ENCODE assay signal across 2 cellular contexts in the genomic region with DNA sequence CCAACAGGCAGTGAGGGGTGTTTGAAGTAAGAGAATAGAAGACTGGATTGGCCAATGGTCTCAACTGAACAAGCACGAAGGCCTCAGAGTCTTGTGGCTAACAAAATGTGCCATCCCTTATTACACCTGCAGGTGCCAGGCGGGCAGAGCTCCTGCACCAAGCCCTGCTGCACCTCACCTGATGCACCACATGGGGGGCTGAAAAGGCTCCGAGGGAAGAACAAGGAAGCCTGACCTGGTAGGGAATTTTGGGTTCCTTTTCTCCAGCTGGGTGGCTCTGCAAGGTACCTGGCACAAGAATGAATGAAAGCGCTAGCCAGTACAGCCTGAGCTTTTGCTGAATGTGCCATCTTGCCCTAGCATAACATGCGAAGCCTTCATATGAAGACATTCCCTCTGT.
TF ChIP-seq lines count a peak whose summit lies in the region.

No MANE protein-coding gene starts in this region.

TF ChIP-seq in A549, 52 proteins besides CTCF, POLR2A, EP300 and RAD21:
- TF ChIP-seq MAZ (IDR thresholded peaks at IDR 0.05; ENCODE audit: borderline replicate concordance, low read depth, low read length), result no peak

TF ChIP-seq in WTC11, 78 proteins besides CTCF, POLR2A, EP300 and RAD21:
- TF ChIP-seq, protein P1, sequence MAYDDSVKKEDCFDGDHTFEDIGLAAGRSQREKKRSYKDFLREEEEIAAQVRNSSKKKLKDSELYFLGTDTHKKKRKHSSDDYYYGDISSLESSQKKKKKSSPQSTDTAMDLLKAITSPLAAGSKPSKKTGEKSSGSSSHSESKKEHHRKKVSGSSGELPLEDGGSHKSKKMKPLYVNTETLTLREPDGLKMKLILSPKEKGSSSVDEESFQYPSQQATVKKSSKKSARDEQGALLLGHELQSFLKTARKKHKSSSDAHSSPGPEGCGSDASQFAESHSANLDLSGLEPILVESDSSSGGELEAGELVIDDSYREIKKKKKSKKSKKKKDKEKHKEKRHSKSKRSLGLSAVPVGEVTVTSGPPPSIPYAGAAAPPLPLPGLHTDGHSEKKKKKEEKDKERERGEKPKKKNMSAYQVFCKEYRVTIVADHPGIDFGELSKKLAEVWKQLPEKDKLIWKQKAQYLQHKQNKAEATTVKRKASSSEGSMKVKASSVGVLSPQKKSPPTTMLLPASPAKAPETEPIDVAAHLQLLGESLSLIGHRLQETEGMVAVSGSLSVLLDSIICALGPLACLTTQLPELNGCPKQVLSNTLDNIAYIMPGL (CRISPR knock-in tag; IDR thresholded peaks at IDR 0.05), result no peak
- TF ChIP-seq MXD4 (CRISPR knock-in tag; IDR thresholded peaks at IDR 0.05; ENCODE audit: borderline replicate concordance) (no peak), EMX1 (CRISPR knock-in tag; IDR thresholded peaks at IDR 0.05) (no peak), ZNF317 (CRISPR knock-in tag; IDR thresholded peaks at IDR 0.05; ENCODE audit: borderline replicate concordance, low read depth) (no peak), NFYB (CRISPR knock-in tag; conservative IDR thresholded peaks at IDR 0.05; ENCODE audit: low read depth) (no peak), MYBL2 (CRISPR knock-in tag; IDR thresholded peaks at IDR 0.05) (no peak), NFATC4 (CRISPR knock-in tag; IDR thresholded peaks at IDR 0.05) (no peak), ZBTB21 (CRISPR knock-in tag; IDR thresholded peaks at IDR 0.05; ENCODE audit: borderline replicate concordance) (no peak), RELA (CRISPR knock-in tag; IDR thresholded peaks at IDR 0.05; ENCODE audit: borderline replicate concordance) (no peak), ZNF671 (CRISPR knock-in tag; IDR thresholded peaks at IDR 0.05) (no peak), FOXP1 (CRISPR knock-in tag; IDR thresholded peaks at IDR 0.05; ENCODE audit: borderline replicate concordance) (no peak), TP53 (CRISPR knock-in tag; IDR thresholded peaks at IDR 0.05) (no peak), NR1H2 (CRISPR knock-in tag; IDR thresholded peaks at IDR 0.05) (no peak)
- TF ChIP-seq, protein P2, sequence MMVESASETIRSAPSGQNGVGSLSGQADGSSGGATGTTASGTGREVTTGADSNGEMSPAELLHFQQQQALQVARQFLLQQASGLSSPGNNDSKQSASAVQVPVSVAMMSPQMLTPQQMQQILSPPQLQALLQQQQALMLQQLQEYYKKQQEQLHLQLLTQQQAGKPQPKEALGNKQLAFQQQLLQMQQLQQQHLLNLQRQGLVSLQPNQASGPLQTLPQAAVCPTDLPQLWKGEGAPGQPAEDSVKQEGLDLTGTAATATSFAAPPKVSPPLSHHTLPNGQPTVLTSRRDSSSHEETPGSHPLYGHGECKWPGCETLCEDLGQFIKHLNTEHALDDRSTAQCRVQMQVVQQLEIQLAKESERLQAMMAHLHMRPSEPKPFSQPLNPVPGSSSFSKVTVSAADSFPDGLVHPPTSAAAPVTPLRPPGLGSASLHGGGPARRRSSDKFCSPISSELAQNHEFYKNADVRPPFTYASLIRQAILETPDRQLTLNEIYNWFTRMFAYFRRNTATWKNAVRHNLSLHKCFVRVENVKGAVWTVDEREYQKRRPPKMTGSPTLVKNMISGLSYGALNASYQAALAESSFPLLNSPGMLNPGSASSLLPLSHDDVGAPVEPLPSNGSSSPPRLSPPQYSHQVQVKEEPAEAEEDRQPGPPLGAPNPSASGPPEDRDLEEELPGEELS (CRISPR knock-in tag; IDR thresholded peaks at IDR 0.05), result no peak
- TF ChIP-seq, protein P3, sequence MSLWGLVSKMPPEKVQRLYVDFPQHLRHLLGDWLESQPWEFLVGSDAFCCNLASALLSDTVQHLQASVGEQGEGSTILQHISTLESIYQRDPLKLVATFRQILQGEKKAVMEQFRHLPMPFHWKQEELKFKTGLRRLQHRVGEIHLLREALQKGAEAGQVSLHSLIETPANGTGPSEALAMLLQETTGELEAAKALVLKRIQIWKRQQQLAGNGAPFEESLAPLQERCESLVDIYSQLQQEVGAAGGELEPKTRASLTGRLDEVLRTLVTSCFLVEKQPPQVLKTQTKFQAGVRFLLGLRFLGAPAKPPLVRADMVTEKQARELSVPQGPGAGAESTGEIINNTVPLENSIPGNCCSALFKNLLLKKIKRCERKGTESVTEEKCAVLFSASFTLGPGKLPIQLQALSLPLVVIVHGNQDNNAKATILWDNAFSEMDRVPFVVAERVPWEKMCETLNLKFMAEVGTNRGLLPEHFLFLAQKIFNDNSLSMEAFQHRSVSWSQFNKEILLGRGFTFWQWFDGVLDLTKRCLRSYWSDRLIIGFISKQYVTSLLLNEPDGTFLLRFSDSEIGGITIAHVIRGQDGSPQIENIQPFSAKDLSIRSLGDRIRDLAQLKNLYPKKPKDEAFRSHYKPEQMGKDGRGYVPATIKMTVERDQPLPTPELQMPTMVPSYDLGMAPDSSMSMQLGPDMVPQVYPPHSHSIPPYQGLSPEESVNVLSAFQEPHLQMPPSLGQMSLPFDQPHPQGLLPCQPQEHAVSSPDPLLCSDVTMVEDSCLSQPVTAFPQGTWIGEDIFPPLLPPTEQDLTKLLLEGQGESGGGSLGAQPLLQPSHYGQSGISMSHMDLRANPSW (CRISPR knock-in tag; conservative IDR thresholded peaks at IDR 0.05; ENCODE audit: low read depth), result no peak
- TF ChIP-seq, protein P4, sequence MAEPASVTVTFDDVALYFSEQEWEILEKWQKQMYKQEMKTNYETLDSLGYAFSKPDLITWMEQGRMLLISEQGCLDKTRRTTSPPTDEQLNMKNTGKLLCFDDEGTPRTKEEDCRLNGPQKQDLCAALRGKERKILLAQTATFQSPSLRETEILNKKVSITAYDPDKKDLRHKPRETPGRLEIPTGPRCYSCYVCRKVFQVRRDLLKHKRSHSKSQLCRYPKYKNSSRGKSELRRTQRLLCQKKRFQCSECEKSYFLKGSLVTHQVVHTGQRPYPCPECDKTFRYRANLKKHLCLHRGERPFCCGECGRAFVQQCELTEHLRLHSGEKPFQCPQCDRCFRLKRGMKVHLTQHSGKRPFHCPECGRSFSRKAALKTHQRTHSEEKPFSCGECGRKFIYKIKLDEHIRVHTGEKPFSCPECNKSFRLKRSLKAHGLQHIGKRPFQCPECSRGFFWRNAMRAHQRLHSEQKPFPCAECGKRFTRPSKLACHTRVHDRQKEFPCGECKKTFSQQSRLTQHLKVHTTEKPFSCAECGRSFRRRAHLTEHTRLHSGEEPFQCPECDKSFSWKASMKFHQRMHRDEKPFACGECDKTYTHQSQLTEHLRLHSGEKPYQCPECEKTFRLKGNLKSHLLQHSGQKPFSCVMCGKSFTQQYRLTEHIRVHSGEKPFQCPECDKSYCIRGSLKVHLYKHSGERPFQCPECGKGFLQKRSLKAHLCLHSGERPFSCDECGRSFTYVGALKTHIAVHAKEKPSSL (CRISPR knock-in tag; conservative IDR thresholded peaks at IDR 0.05), result no peak
- TF ChIP-seq, protein P5, sequence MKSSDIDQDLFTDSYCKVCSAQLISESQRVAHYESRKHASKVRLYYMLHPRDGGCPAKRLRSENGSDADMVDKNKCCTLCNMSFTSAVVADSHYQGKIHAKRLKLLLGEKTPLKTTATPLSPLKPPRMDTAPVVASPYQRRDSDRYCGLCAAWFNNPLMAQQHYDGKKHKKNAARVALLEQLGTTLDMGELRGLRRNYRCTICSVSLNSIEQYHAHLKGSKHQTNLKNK (CRISPR knock-in tag; IDR thresholded peaks at IDR 0.05), result no peak
